In the genomic region with DNA sequence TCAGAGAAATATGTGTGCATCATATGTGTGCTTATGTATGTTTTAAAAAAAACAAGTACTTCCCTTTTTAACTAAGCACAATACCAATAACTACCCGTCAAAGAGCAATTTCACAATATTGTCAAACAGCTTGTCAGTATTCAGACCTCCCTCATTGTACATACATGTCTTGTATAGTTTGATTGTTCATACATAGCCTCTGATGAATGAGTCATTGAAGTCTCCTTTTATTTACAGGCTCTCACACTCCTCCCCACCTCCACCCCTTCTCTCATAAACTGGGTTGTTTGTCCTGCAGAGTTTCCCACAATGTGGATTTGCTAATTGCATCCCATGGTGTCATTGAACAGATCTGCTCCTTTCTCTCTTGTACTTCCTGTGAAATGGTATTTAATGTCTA, we compare ENCODE assay signal across 19 cellular contexts.
DNase-seq lines count a peak whose midpoint lies in the region; ATAC-seq and TF ChIP-seq lines count a peak whose summit lies in the region.
"Had no signal": no experiment of that assay in that cellular context is flagged by ENCODE, and none has a peak within 500 bp of the region (broad histone marks: within the 10 kb centered on the region; RNA-seq: fewer than 3 reads in every experiment).

No MANE protein-coding gene starts in this region.

- H3K27ac ChIP-seq in body of pancreas: no peak overlapping the region
- H3K27ac ChIP-seq: SJSA1 had no signal

- POLR2A ChIA-PET in WTC11 (lab: Charles Lee): no interaction called here

- H3K9me3 Mint-ChIP-seq in natural killer cell treated with Interleukin-12 subunit alpha and Interleukin-12 subunit beta and Interleukin-15 and Interleukin-18, amount 100 ng/mL, for 72 hours: no peaks in the 10 kb centered on the region
- H3K9me3 Mint-ChIP-seq in WTC11: peaks cover 30% of the 10 kb centered on the region

- H3K27me3 Mint-ChIP-seq in natural killer cell treated with Interleukin-12 subunit alpha and Interleukin-12 subunit beta and Interleukin-15 and Interleukin-18, amount 100 ng/mL, for 72 hours: peaks cover 6 to 19% of the 10 kb centered on the region in 2 donors
- no peaks in the 10 kb centered on the region for H3K27me3 Mint-ChIP-seq in WTC11 (ENCODE audit: low read depth)

- H3K4me1 Mint-ChIP-seq in natural killer cell treated with Interleukin-12 subunit alpha and Interleukin-12 subunit beta and Interleukin-15 and Interleukin-18, amount 100 ng/mL, for 72 hours (ENCODE audit: low read depth in 2 of 2): no peaks in the 10 kb centered on the region
- peaks cover 16% of the 10 kb centered on the region for H3K4me1 Mint-ChIP-seq in WTC11
- H3K4me1 Mint-ChIP-seq: CD14-positive monocyte had no signal

- ATAC-seq in esophagus mucosa (peak; percentile 86), WTC11 (no peak), body of pancreas (no peak)
- no peak for ATAC-seq in natural killer cell treated with Interleukin-12 subunit alpha and Interleukin-12 subunit beta and Interleukin-15 and Interleukin-18, amount 100 ng/mL, for 72 hours
- ATAC-seq: K562 had no signal

- no peaks in the 10 kb centered on the region for H3K27me3 ChIP-seq in body of pancreas
- H3K27me3 ChIP-seq: SJSA1 had no signal

- H3K27ac Mint-ChIP-seq in natural killer cell treated with Interleukin-12 subunit alpha and Interleukin-12 subunit beta and Interleukin-15 and Interleukin-18, amount 100 ng/mL, for 72 hours: no peak overlapping the region
- no peak overlapping the region for H3K27ac Mint-ChIP-seq in WTC11
- H3K27ac Mint-ChIP-seq: CD14-positive monocyte had no signal

- TF ChIP-seq CTCF in WTC11 (IDR thresholded peaks at IDR 0.05) (no peak), body of pancreas (IDR thresholded peaks at IDR 0.05) (no peak)

- H3K4me1 ChIP-seq in body of pancreas: peaks cover 12% of the 10 kb centered on the region
- H3K4me1 ChIP-seq: SJSA1 had no signal

- no peak overlapping the region for H3K4me3 ChIP-seq in body of pancreas
- H3K4me3 ChIP-seq: K562, SJSA1 had no signal

- CTCF ChIA-PET in WTC11 (lab: Charles Lee): no interaction called here

- no peaks in the 10 kb centered on the region for H3K9me3 ChIP-seq in body of pancreas
- H3K9me3 ChIP-seq: SJSA1 had no signal

- intact Hi-C loops in body of pancreas (cut with DNase I): no loop called here

- no peak for TF ChIP-seq POLR2A in body of pancreas (IDR thresholded peaks at IDR 0.05)

- H3K36me3 ChIP-seq in body of pancreas (replicated peaks in 1 of 2; ENCODE audit: insufficient read depth in 1 of 2, low read depth in 2 of 2): no peaks in the 10 kb centered on the region
- H3K36me3 ChIP-seq: SJSA1 had no signal

- no peaks in the 10 kb centered on the region for H3K36me3 Mint-ChIP-seq in natural killer cell treated with Interleukin-12 subunit alpha and Interleukin-12 subunit beta and Interleukin-15 and Interleukin-18, amount 100 ng/mL, for 72 hours
- peaks cover 29% of the 10 kb centered on the region for H3K36me3 Mint-ChIP-seq in WTC11
- H3K36me3 Mint-ChIP-seq: CD14-positive monocyte had no signal

- H3K4me3 Mint-ChIP-seq in natural killer cell treated with Interleukin-12 subunit alpha and Interleukin-12 subunit beta and Interleukin-15 and Interleukin-18, amount 100 ng/mL, for 72 hours: no peak overlapping the region
- no peak overlapping the region for H3K4me3 Mint-ChIP-seq in WTC11
- H3K4me3 Mint-ChIP-seq: CD14-positive monocyte had no signal

- DNase-seq in COLO829 (ENCODE audit: low spot score) (peak; percentile 75), DMS53 (lab: John Stamatoyannopoulos, UW) (peak; percentile 65), RPMI7951 (ENCODE audit: low read depth) (peak; percentile 24), WTC11 (ENCODE audit: low spot score) (no peak), ecto neural progenitor cell (ENCODE audit: low spot score) (no peak), body of pancreas (no peak)
- DNase-seq in natural killer cell treated with Interleukin-12 subunit alpha and Interleukin-12 subunit beta and Interleukin-15 and Interleukin-18, amount 100 ng/mL, for 72 hours (ENCODE audit: low spot score): no peak
- DNase-seq: AML-193, DMS79 treated with DMSO at 0.1 percent for 48 hours, HCEC 1CT, NCI-H1417 treated with DMSO at 0.1 percent for 48 hours, NCI-H2029, NCI-H2227 treated with DMSO at 0.1 percent for 48 hours, NCI-H774, SW 1271 had no signal

- WGBS in body of pancreas, 2 donors: 76 to 85% methylated on average over 1 of the region's 1 CpG

TF ChIP-seq in WTC11, 78 proteins besides CTCF, POLR2A, EP300 and RAD21 (continues in another document):
- TF ChIP-seq TEAD4 (CRISPR knock-in tag; IDR thresholded peaks at IDR 0.05): no peak
- no peak for TF ChIP-seq AFF4 (CRISPR knock-in tag; IDR thresholded peaks at IDR 0.05; ENCODE audit: borderline replicate concordance)
- no peak for TF ChIP-seq ZNF219 (CRISPR knock-in tag; IDR thresholded peaks at IDR 0.05; ENCODE audit: borderline replicate concordance)
- TF ChIP-seq TP53 (CRISPR knock-in tag; IDR thresholded peaks at IDR 0.05): no peak
- TF ChIP-seq ETV6 (CRISPR knock-in tag; IDR thresholded peaks at IDR 0.05): no peak
- no peak for TF ChIP-seq STAT6 (CRISPR knock-in tag; conservative IDR thresholded peaks at IDR 0.05; ENCODE audit: low read depth)
- TF ChIP-seq SMAD4 (CRISPR knock-in tag; IDR thresholded peaks at IDR 0.05): no peak
- no peak for TF ChIP-seq MLX (CRISPR knock-in tag; IDR thresholded peaks at IDR 0.05)
- TF ChIP-seq, protein P1, sequence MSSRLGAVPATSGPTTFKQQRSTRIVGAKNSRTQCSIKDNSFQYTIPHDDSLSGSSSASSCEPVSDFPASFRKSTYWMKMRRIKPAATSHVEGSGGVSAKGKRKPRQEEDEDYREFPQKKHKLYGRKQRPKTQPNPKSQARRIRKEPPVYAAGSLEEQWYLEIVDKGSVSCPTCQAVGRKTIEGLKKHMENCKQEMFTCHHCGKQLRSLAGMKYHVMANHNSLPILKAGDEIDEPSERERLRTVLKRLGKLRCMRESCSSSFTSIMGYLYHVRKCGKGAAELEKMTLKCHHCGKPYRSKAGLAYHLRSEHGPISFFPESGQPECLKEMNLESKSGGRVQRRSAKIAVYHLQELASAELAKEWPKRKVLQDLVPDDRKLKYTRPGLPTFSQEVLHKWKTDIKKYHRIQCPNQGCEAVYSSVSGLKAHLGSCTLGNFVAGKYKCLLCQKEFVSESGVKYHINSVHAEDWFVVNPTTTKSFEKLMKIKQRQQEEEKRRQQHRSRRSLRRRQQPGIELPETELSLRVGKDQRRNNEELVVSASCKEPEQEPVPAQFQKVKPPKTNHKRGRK (CRISPR knock-in tag; IDR thresholded peaks at IDR 0.05; ENCODE audit: borderline replicate concordance): no peak
- no peak for TF ChIP-seq HMGA2 (CRISPR knock-in tag; IDR thresholded peaks at IDR 0.05)
- no peak for TF ChIP-seq NR2C2 (CRISPR knock-in tag; IDR thresholded peaks at IDR 0.05)
- TF ChIP-seq GRHL2 (CRISPR knock-in tag; IDR thresholded peaks at IDR 0.05; ENCODE audit: insufficient replicate concordance, severe bottlenecking): no peak
- TF ChIP-seq ZNF121 (CRISPR knock-in tag; IDR thresholded peaks at IDR 0.05): no peak

Comparison
In these comparisons a context has a peak if more than half of its experiments do, and no peak if none do; other contexts are left out.
1. DNase-seq: peak in COLO829 (single experiment), DMS53 (single experiment) and RPMI7951 (single experiment); none in natural killer cell treated with Interleukin-12 subunit alpha and Interleukin-12 subunit beta and Interleukin-15 and Interleukin-18, amount 100 ng/mL, for 72 hours (single experiment), WTC11 (single experiment), ecto neural progenitor cell (single experiment) and body of pancreas (0 of 4).